ENCODE assay signal across 1 cellular context in the genomic region with DNA sequence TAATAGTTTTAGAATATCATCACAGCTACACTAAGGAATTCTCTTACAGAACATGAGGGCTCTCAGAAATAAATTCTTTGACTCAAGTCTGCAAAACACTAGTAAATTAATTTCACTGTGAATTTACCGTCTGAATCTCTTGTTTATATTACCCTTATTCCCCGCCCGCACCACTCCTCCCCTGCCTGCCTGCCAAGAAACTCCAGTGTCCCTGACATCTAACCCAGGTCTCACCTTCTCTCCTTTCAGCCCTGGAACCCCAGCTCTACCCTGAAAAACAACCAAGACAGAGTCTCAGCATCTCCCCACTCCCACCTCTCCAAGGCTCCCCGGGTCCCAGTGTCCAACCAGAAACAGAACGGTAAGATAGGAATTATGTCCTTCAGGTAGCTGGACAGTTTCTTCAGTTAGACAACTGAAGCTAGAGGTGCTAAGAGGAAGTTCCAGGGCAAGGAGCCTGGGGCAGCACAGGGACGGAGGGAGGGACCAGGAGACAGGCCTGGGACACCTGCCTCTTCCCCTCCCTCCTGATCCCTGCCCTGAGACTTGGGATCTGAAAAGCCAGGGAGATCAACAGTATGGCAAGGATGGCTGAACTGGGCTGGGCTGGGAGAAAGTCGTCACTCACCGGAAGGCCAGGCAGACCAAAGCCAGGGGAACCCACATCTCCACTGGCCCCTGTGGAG.
TF ChIP-seq lines count a peak whose summit lies in the region.

No MANE protein-coding gene starts in this region.

TF ChIP-seq in A549, 52 proteins besides CTCF, POLR2A, EP300 and RAD21:
- TF ChIP-seq CBX2 (IDR thresholded peaks at IDR 0.05; ENCODE audit: borderline replicate concordance, low read depth): no peak
- TF ChIP-seq CHD2 (IDR thresholded peaks at IDR 0.05; ENCODE audit: low read length, partially characterized antibody): no peak
- no peak for TF ChIP-seq TFCP2L1 (CRISPR knock-in tag; IDR thresholded peaks at IDR 0.05)
- no peak for TF ChIP-seq FOSL2 (IDR thresholded peaks at IDR 0.05)
- TF ChIP-seq FOSL2 (CRISPR knock-in tag; IDR thresholded peaks at IDR 0.05): no peak
- TF ChIP-seq ZC3H11A (IDR thresholded peaks at IDR 0.05): no peak
- TF ChIP-seq CEBPB (IDR thresholded peaks at IDR 0.05): no peak
- TF ChIP-seq KDM5A (IDR thresholded peaks at IDR 0.05): no peak
- TF ChIP-seq ZNF302 (CRISPR knock-in tag; IDR thresholded peaks at IDR 0.05): no peak
- TF ChIP-seq JUNB (IDR thresholded peaks at IDR 0.05): no peak
- no peak for TF ChIP-seq HOXA7 (CRISPR knock-in tag; IDR thresholded peaks at IDR 0.05)
- TF ChIP-seq POLR2AphosphoS2 (conservative IDR thresholded peaks at IDR 0.05; ENCODE audit: low read length): no peak
- no peak for TF ChIP-seq JUN (IDR thresholded peaks at IDR 0.05)
- TF ChIP-seq FOXS1 (CRISPR knock-in tag; IDR thresholded peaks at IDR 0.05): no peak
- no peak for TF ChIP-seq MAX (IDR thresholded peaks at IDR 0.05)
- no peak for TF ChIP-seq RFX5 (IDR thresholded peaks at IDR 0.05)
- TF ChIP-seq HDAC2 (IDR thresholded peaks at IDR 0.05): no peak
- no peak for TF ChIP-seq TP53 (CRISPR knock-in tag; IDR thresholded peaks at IDR 0.05)
